30 cellular contexts compared by ENCODE assay signal in genomic region chr7:48505061-48505460, GRCh38.
"Had no signal": no experiment of that assay in that cellular context is flagged by ENCODE, and none has a peak within 500 bp of the region (broad histone marks: within the 10 kb centered on the region; RNA-seq: fewer than 3 reads in every experiment).

No MANE protein-coding gene starts in this region.

- DNase-seq: activated CD4-positive, alpha-beta memory T cell treated with anti-CD3 and anti-CD28 coated beads for 36 hours; activated CD4-positive, alpha-beta T cell treated with anti-CD3 and anti-CD28 coated beads for 36 hours; activated CD4-positive, CD25-positive, alpha-beta regulatory T cell; activated CD4-positive, CD25-positive, alpha-beta regulatory T cell treated with anti-CD3 and anti-CD28 coated beads, Interleukin-2, amount 50 U/mL, for 72 hours; activated CD8-positive, alpha-beta memory T cell treated with anti-CD3 and anti-CD28 coated beads, Interleukin-2, amount 10 ng/mL, durations not matched to agents 7 days and 5 days; activated CD8-positive, alpha-beta memory T cell treated with anti-CD3 and anti-CD28 coated beads, Interleukin-2, amount 50 U/mL, for 4 hours; activated CD8-positive, alpha-beta T cell treated with anti-CD3 and anti-CD28 coated beads, Interleukin-2, amount 10 ng/mL, durations not matched to agents 7 days and 5 days; activated effector memory CD4-positive, alpha-beta T cell treated with anti-CD3 and anti-CD28 coated beads, Interleukin-2, amount 50 U/mL, for 16 hours; activated naive CD4-positive, alpha-beta T cell treated with anti-CD3 and anti-CD28 coated beads for 36 hours; activated naive CD8-positive, alpha-beta T cell treated with anti-CD3 and anti-CD28 coated beads for 36 hours; activated naive CD8-positive, alpha-beta T cell treated with anti-CD3 and anti-CD28 coated beads, Interleukin-2, amount 50 U/mL, for 24 hours; activated T-cell treated with anti-CD3 and anti-CD28 coated beads, Interleukin-2, amount 50 U/mL, for 1 hour; activated T-cell treated with anti-CD3 and anti-CD28 coated beads, Interleukin-2, amount 50 U/mL, for 48 hours; adrenal gland; amygdala; aorta; body of pancreas; central memory CD4-positive, alpha-beta T cell; effector memory CD8-positive, alpha-beta T cell; erythroblast; foreskin keratinocyte; gastrocnemius medialis; glutamatergic neuron; heart left ventricle; T-helper 17 cell; T1000 had no signal

- H3K27ac ChIP-seq: adrenal gland, body of pancreas, cardiac muscle cell, coronary artery, dorsolateral prefrontal cortex, esophagus muscularis mucosa, foreskin keratinocyte, gastrocnemius medialis, heart left ventricle had no signal

- H3K9me3 ChIP-seq: adrenal gland, body of pancreas, esophagus muscularis mucosa, gastrocnemius medialis, heart left ventricle had no signal

- H3K27me3 ChIP-seq: adrenal gland, body of pancreas, cardiac muscle cell, foreskin keratinocyte, gastrocnemius medialis, heart left ventricle had no signal

- H3K4me1 ChIP-seq: adrenal gland, body of pancreas, esophagus muscularis mucosa, foreskin keratinocyte, gastrocnemius medialis, heart left ventricle had no signal

- H3K4me3 ChIP-seq: adrenal gland, body of pancreas, cardiac muscle cell, coronary artery, dorsolateral prefrontal cortex, esophagus muscularis mucosa, gastrocnemius medialis, heart left ventricle had no signal

- H3K36me3 ChIP-seq: adrenal gland, cardiac muscle cell, esophagus muscularis mucosa, gastrocnemius medialis, heart left ventricle had no signal
